Comparison of ENCODE assay signal across 16 cellular contexts in genomic region chr3:53183514-53183913, GRCh38. TPM values are rescaled to one million over a fixed set of nuclear protein-coding genes. Genes with fewer than 3 reads are reported as not detected.
A peak's percentile ranks its signal among the peaks of the same experiment; 100 is the strongest.
DNase-seq lines count a peak whose midpoint lies in the region; ATAC-seq, FAIRE-seq and TF ChIP-seq lines count a peak whose summit lies in the region.
"Had no signal": no experiment of that assay in that cellular context is flagged by ENCODE, and none has a peak within 500 bp of the region (broad histone marks: within the 10 kb centered on the region; RNA-seq: fewer than 3 reads in every experiment).

No MANE protein-coding gene starts in this region.

- no peaks in the 10 kb centered on the region for H3K27me3 ChIP-seq in GM12878 (replicated peaks in 1 of 2; ENCODE audit: control insufficient read depth in 2 of 2, insufficient read depth in 2 of 2, low read length in 1 of 2)
- peaks cover 0 to 6% (median 0%) of the 10 kb centered on the region in 3 experiments for H3K27me3 ChIP-seq in neuronal stem cell (ENCODE audit: control insufficient read depth in 3 of 3, insufficient read depth in 3 of 3, low read depth in 1 of 3, low read length in 3 of 3)
- H3K27me3 ChIP-seq in tibial nerve: no peaks in the 10 kb centered on the region
- H3K27me3 ChIP-seq: BLaER1 treated with 17β-estradiol and CSF1 and Interleukin-3, amounts not matched to agents 10 nM and 100 nM had no signal

- intact Hi-C loops in GM12878 (cut with micrococcal nuclease; ENCODE audit: unreplicated experiment): no loop called here

- no peak overlapping the region for H2BK12ac ChIP-seq in neuronal stem cell (ENCODE audit: low read length)

- H4K8ac ChIP-seq in neuronal stem cell (ENCODE audit: low read depth, low read length): no peak overlapping the region

- H2BK5ac ChIP-seq in neuronal stem cell (ENCODE audit: low read length): no peak overlapping the region

- H2AK5ac ChIP-seq in neuronal stem cell (ENCODE audit: low read depth, low read length): peak overlapping the region; percentile 1

- no peak overlapping the region for H2BK15ac ChIP-seq in neuronal stem cell (ENCODE audit: low read length)

- H3K23ac ChIP-seq in neuronal stem cell (ENCODE audit: low read depth, low read length, poor library complexity): peak overlapping the region; percentile 70

- H3K4me3 ChIP-seq in GM12878 (no peak overlapping the region), neuronal stem cell (ENCODE audit: low read length in 2 of 2) (no peak overlapping the region), tibial nerve (peak overlapping the region in 1 of 4 donors; percentile 33)
- H3K4me3 ChIP-seq: BLaER1 treated with 17β-estradiol and CSF1 and Interleukin-3, amounts not matched to agents 10 nM and 100 nM; GM23338 had no signal

- TF ChIP-seq EP300 in Ishikawa (IDR thresholded peaks at IDR 0.05; ENCODE audit: borderline replicate concordance) (peak; percentile 73; the same call in 1 of the 2 replicates), GM12878 (IDR thresholded peaks at IDR 0.05; ENCODE audit: borderline replicate concordance in 1 of 2, control insufficient read depth in 1 of 2, low read depth in 2 of 2, low read length in 2 of 2) (no peak), tibial nerve (IDR thresholded peaks at IDR 0.05) (no peak)

- TF ChIP-seq POLR2A in GM12878 (IDR thresholded peaks at IDR 0.05; ENCODE audit: low read depth, low read length) (peak; percentile 48; the same call in 1 of the 2 replicates), tibial nerve (IDR thresholded peaks at IDR 0.05) (no peak)

- H4K91ac ChIP-seq in neuronal stem cell (ENCODE audit: low read depth, low read length, poor library complexity): peak overlapping the region; percentile 98

- in situ Hi-C loops in GM12878 (cut with MboI): no loop called here

- no TSS peak for BruUV-seq in GM12878 (replicated peaks; lab: Mats Ljungman, UMichigan)

- H3K4me2 ChIP-seq in GM12878 (ENCODE audit: control insufficient read depth, insufficient read depth) (no peak overlapping the region), neuronal stem cell (ENCODE audit: insufficient read depth, low read length, poor library complexity, severe bottlenecking) (no peak overlapping the region)
- H3K4me2 ChIP-seq: GM23338 had no signal

- H3K18ac ChIP-seq in neuronal stem cell (ENCODE audit: low read length): peak overlapping the region; percentile 5

- H4K20me1 ChIP-seq in GM12878 (ENCODE audit: control insufficient read depth, insufficient read depth): no peaks in the 10 kb centered on the region

- H3K9ac ChIP-seq in GM12878 (ENCODE audit: control insufficient read depth, insufficient read depth, low read length) (no peak overlapping the region), neuronal stem cell (ENCODE audit: low read depth, low read length, poor library complexity) (peak overlapping the region; percentile 46)

- no peak for FAIRE-seq in GM12878 (lab: Jason Lieb, UNC)
- FAIRE-seq: GM12891, H54 had no signal

- TF ChIP-seq RAD21 in Ishikawa (IDR thresholded peaks at IDR 0.05; ENCODE audit: low read depth) (peak; percentile 29; the same call in 1 of the 2 replicates), GM12878 (IDR thresholded peaks at IDR 0.05; ENCODE audit: insufficient read depth, low read depth, low read length) (no peak)

- H2AFZ ChIP-seq in GM12878 (ENCODE audit: control insufficient read depth, low read depth, low read length) (no peak overlapping the region), neuronal stem cell (ENCODE audit: low read length) (no peak overlapping the region)
- H2AFZ ChIP-seq: GM23338 had no signal

- 99% methylated on average over 9 of the region's 9 CpGs for WGBS in GM12878 (ENCODE audit: insufficient coverage, insufficient replicate concordance, low lambda C conversion rate, missing lambda C conversion rate)
- WGBS in neuronal stem cell (ENCODE audit: extremely low coverage in 2 of 2, insufficient read length in 2 of 2, insufficient replicate concordance in 1 of 2), 2 donors: no CpG with 5 or more reads among the region's 9 CpGs
- 84 to 85% methylated on average over 8 to 9 of the region's 9 CpGs for WGBS in tibial nerve, 2 donors

- RAD21 ChIA-PET in GM12878 (lab: Charles Lee; ENCODE audit: unreplicated experiment): interaction anchor here (1.6 kb wide), 1 partner anchor 12 kb away, joined by 3 read pairs; no protein-coding TSS in a partner anchor

- CTCF ChIA-PET in GM12878 (lab: Yijun Ruan, JAX): interaction anchor here (1.3 to 4.5 kb wide), 3 partner anchors 12 to 49 kb away, joined by 3 to 25 read pairs (median 23); no protein-coding TSS in a partner anchor

- DNase-seq in GM12878 (ENCODE audit: low read depth, low spot score) (no peak), neuronal stem cell (ENCODE audit: low spot score) (no peak), tibial nerve (ENCODE audit: low spot score in 2 of 2) (no peak), germinal center (ENCODE audit: low spot score) (no peak), LoVo (ENCODE audit: low spot score) (no peak)
- DNase-seq: Calu3; CD8-positive, alpha-beta T cell; DMS79 treated with DMSO at 0.1 percent for 48 hours; HCEC 1CT; IMR-90 had no signal

- ATAC-seq in GM12878: no peak
- ATAC-seq: CD8-positive, alpha-beta T cell had no signal

- peaks cover 40% of the 10 kb centered on the region for H3K4me1 ChIP-seq in GM12878 (ENCODE audit: control insufficient read depth, insufficient read depth, low read length)
- peaks cover 3 to 8% of the 10 kb centered on the region in 2 donors for H3K4me1 ChIP-seq in neuronal stem cell (ENCODE audit: control insufficient read depth in 2 of 2, insufficient read depth in 1 of 2, low read depth in 1 of 2, low read length in 2 of 2)
- H3K4me1 ChIP-seq in tibial nerve: peaks cover 0 to 29% (median 3%) of the 10 kb centered on the region in 4 donors

- no peak for TF ChIP-seq CTCF in GM12878 (IDR thresholded peaks at IDR 0.05 in 2 of 3, conservative IDR thresholded peaks at IDR 0.05 in 1 of 3; ENCODE audit: control insufficient read depth in 2 of 3, extremely low read depth in 1 of 3, insufficient read depth in 1 of 3, low read depth in 3 of 3, low read length in 3 of 3)
- no peak for TF ChIP-seq CTCF in tibial nerve (IDR thresholded peaks at IDR 0.05)

- SMC1A ChIA-PET in GM12878 (lab: Charles Lee; ENCODE audit: uncharacterized antibody, unreplicated experiment): interaction anchor here (2.8 kb wide), 1 partner anchor 14 kb away, joined by 15 read pairs; no protein-coding TSS in a partner anchor

- H3K27ac ChIP-seq in GM12878 (ENCODE audit: control insufficient read depth, insufficient read depth): no peak overlapping the region
- no peak overlapping the region for H3K27ac ChIP-seq in neuronal stem cell (replicated peaks; ENCODE audit: low read length)
- H3K27ac ChIP-seq in tibial nerve: peak overlapping the region in 3 of 4 donors; percentile 64 to 78 (median 65)
- H3K27ac ChIP-seq: HL-60 had no signal

- no peak overlapping the region for H2BK120ac ChIP-seq in neuronal stem cell (ENCODE audit: low read depth, low read length)

- H3K79me2 ChIP-seq in GM12878 (ENCODE audit: control insufficient read depth, insufficient read depth, low read length): peaks cover 8% of the 10 kb centered on the region

- H3K4ac ChIP-seq in neuronal stem cell (ENCODE audit: low read length): no peak overlapping the region

- no peak overlapping the region for H3K14ac ChIP-seq in neuronal stem cell (ENCODE audit: low read length)

- H3K36me3 ChIP-seq in GM12878 (ENCODE audit: control insufficient read depth in 2 of 2, insufficient read depth in 2 of 2, low read length in 1 of 2) (peaks cover 47 to 57% of the 10 kb centered on the region in 2 experiments), neuronal stem cell (replicated peaks in 1 of 2; ENCODE audit: control insufficient read depth in 2 of 2, insufficient read depth in 2 of 2, low read length in 2 of 2) (peaks cover 0 to 15% of the 10 kb centered on the region in 2 donors), tibial nerve (peaks cover 0 to 95% (median 25%) of the 10 kb centered on the region in 3 donors)

- H3K9me3 ChIP-seq in GM12878 (replicated peaks; ENCODE audit: control insufficient read depth, insufficient read depth, low read length) (no peaks in the 10 kb centered on the region), neuronal stem cell (replicated peaks in 1 of 2; ENCODE audit: control insufficient read depth in 2 of 2, insufficient read depth in 1 of 2, low read depth in 1 of 2, low read length in 2 of 2) (peaks cover 0 to 2% of the 10 kb centered on the region in 2 donors), tibial nerve (no peaks in the 10 kb centered on the region)
- H3K9me3 ChIP-seq: BLaER1 treated with 17β-estradiol and CSF1 and Interleukin-3, amounts not matched to agents 10 nM and 100 nM had no signal

- POLR2A ChIA-PET in GM12878 (lab: Charles Lee): no interaction called here

- peaks cover 2% of the 10 kb centered on the region for H3K79me1 ChIP-seq in neuronal stem cell (ENCODE audit: low read depth, low read length)

RNA-seq across cellular contexts. Expression of gene PRKCD, which starts 22.5 kb away (rescaled TPM):
- 13.2 and 14.9 TPM in 2 replicates for total RNA-seq in GM12878 (2013; cell fraction: nucleolus; rRNA removed)
- 12.5 and 17.3 TPM in 2 replicates for total RNA-seq in GM12878 (2014; rRNA removed)
- 28.0 TPM in 2 replicates for total RNA-seq in GM12878 (2014; rRNA removed; fragmentation: Illumina TruSeq; extraction: Trizol)
- total RNA-seq in GM12878 (2021): 78.3 and 81.7 TPM in 2 replicates
- 27.9 TPM for polyA plus RNA-seq in GM12878 (2011; ENCODE audit: low read depth)
- 69.0 and 114 TPM in 2 replicates for polyA plus RNA-seq in GM12878 (2011; rRNA removed)
- 110 and 139 TPM in 2 replicates for polyA plus RNA-seq in GM12878 (2011; cell fraction: cytosol; rRNA removed)
- polyA plus RNA-seq in GM12878 (2011; cell fraction: nucleus; rRNA removed): 155 and 176 TPM in 2 replicates
- polyA plus RNA-seq in GM12878 (2012): 57.8 and 64.6 TPM in 2 replicates
- 79.1 and 90.0 TPM in 2 replicates for polyA plus RNA-seq in GM12878 (2014; fragmentation: Illumina TruSeq; extraction: Trizol)
- polyA plus RNA-seq in GM12878 (2014; fragmentation: Nextera tagmentation; extraction: Ambion mirVana): 10 to 100 TPM; 13.2 to 22.1 TPM
- 85.7 and 90.7 TPM in 2 replicates for polyA plus RNA-seq in GM12878 (2014; rRNA removed)
- 10 to 100 TPM; 10.0 to 56.8 TPM for polyA plus RNA-seq in GM12878 (2016; fragmentation: Nextera tagmentation; extraction: Ambion mirVana)
- polyA minus RNA-seq in GM12878 (2011; rRNA and poly(A)+ RNA removed): 123 and 129 TPM in 2 replicates
- polyA minus RNA-seq in GM12878 (2011; cell fraction: cytosol; rRNA and poly(A)+ RNA removed): 34.2 and 36.8 TPM in 2 replicates
- polyA minus RNA-seq in GM12878 (2011; cell fraction: nucleus; rRNA and poly(A)+ RNA removed): 40.1 and 59.2 TPM in 2 replicates
- 7.8 TPM for polyA plus RNA-seq in neuronal stem cell (2013, experiment 1 of 2)
- polyA plus RNA-seq in neuronal stem cell (2013, experiment 2 of 2): 7.9 TPM
- 10 to 100 TPM; 13.5 to 30.6 (median 19.9) TPM for total RNA-seq in tibial nerve

RNA-seq across cellular contexts. Expression of gene RFT1, which starts 53.3 kb away (rescaled TPM):
- total RNA-seq in GM12878 (2013; cell fraction: nucleolus; rRNA removed): 64.3 and 64.9 TPM in 2 replicates
- 27.5 and 31.1 TPM in 2 replicates for total RNA-seq in GM12878 (2014; rRNA removed)
- 16.0 and 16.6 TPM in 2 replicates for total RNA-seq in GM12878 (2014; rRNA removed; fragmentation: Illumina TruSeq; extraction: Trizol)
- total RNA-seq in GM12878 (2021): 40.3 and 41.3 TPM in 2 replicates
- polyA plus RNA-seq in GM12878 (2011; ENCODE audit: low read depth): 8.9 TPM
- 29.5 and 34.5 TPM in 2 replicates for polyA plus RNA-seq in GM12878 (2011; rRNA removed)
- polyA plus RNA-seq in GM12878 (2011; cell fraction: cytosol; rRNA removed): 27.7 and 30.4 TPM in 2 replicates
- 15.8 and 24.1 TPM in 2 replicates for polyA plus RNA-seq in GM12878 (2011; cell fraction: nucleus; rRNA removed)
- polyA plus RNA-seq in GM12878 (2012): 16.6 and 24.6 TPM in 2 replicates
- 33.3 and 34.5 TPM in 2 replicates for polyA plus RNA-seq in GM12878 (2014; fragmentation: Illumina TruSeq; extraction: Trizol)
- 10 to 100 TPM; 24.7 to 29.0 TPM for polyA plus RNA-seq in GM12878 (2014; fragmentation: Nextera tagmentation; extraction: Ambion mirVana)
- polyA plus RNA-seq in GM12878 (2014; rRNA removed): 33.5 and 36.0 TPM in 2 replicates
- 10 to 100 TPM; 73.8 to 75.1 TPM for polyA plus RNA-seq in GM12878 (2016; fragmentation: Nextera tagmentation; extraction: Ambion mirVana)
- 41.8 and 52.7 TPM in 2 replicates for polyA minus RNA-seq in GM12878 (2011; rRNA and poly(A)+ RNA removed)
- 11.5 and 13.1 TPM in 2 replicates for polyA minus RNA-seq in GM12878 (2011; cell fraction: cytosol; rRNA and poly(A)+ RNA removed)
- 13.4 and 21.2 TPM in 2 replicates for polyA minus RNA-seq in GM12878 (2011; cell fraction: nucleus; rRNA and poly(A)+ RNA removed)
- polyA plus RNA-seq in neuronal stem cell (2013, experiment 1 of 2): 9.3 TPM
- polyA plus RNA-seq in neuronal stem cell (2013, experiment 2 of 2): 9.6 TPM
- total RNA-seq in tibial nerve: 10 to 100 TPM; 12.0 to 18.6 (median 14.6) TPM

Comparison
In these comparisons a context has a peak if more than half of its experiments do, and no peak if none do; other contexts are left out.
1. H3K27ac ChIP-seq: peak in tibial nerve (3 of 4); none in GM12878 (single experiment) and neuronal stem cell (single experiment).